17 cellular contexts compared by ENCODE assay signal in genomic region chr1:24483441-24483840, GRCh38. TPM values are rescaled to one million over a fixed set of nuclear protein-coding genes. Genes with fewer than 3 reads are reported as not detected.
DNase-seq lines count a peak whose midpoint lies in the region; ATAC-seq and TF ChIP-seq lines count a peak whose summit lies in the region.
"Had no signal": no experiment of that assay in that cellular context is flagged by ENCODE, and none has a peak within 500 bp of the region (broad histone marks: within the 10 kb centered on the region; RNA-seq: fewer than 3 reads in every experiment).

No MANE protein-coding gene starts in this region.

- peak overlapping the region; percentile 97 for H3K27ac Mint-ChIP-seq in activated CD4-positive, alpha-beta memory T cell treated with anti-CD3 and anti-CD28 coated beads for 36 hours
- H3K27ac Mint-ChIP-seq in activated naive CD8-positive, alpha-beta T cell = peak overlapping the region; percentile 97
- H3K27ac Mint-ChIP-seq in stimulated activated naive CD8-positive, alpha-beta T cell treated with anti-CD3 and anti-CD28 coated beads, Interleukin-15, Interleukin-2, amounts not matched to agents 100 ng/mL and 50 ng/mL, for 24 hours = peak overlapping the region; percentile 92

- POLR2A ChIA-PET in activated CD4-positive, alpha-beta memory T cell treated with anti-CD3 and anti-CD28 coated beads for 36 hours (lab: Charles Lee) = interaction anchor here (0.7 to 2.8 kb wide), 3 partner anchors 11 to 161 kb away, joined by 3 to 28 read pairs (median 3); partner anchors contain the start of gene RCAN3

- H3K4me3 Mint-ChIP-seq in activated CD4-positive, alpha-beta memory T cell treated with anti-CD3 and anti-CD28 coated beads for 36 hours = peak overlapping the region; percentile 3
- H3K4me3 Mint-ChIP-seq in activated naive CD8-positive, alpha-beta T cell = peak overlapping the region; percentile 63
- peak overlapping the region; percentile 61 for H3K4me3 Mint-ChIP-seq in stimulated activated naive CD8-positive, alpha-beta T cell treated with anti-CD3 and anti-CD28 coated beads, Interleukin-15, Interleukin-2, amounts not matched to agents 100 ng/mL and 50 ng/mL, for 24 hours

- H3K4me1 Mint-ChIP-seq in activated CD4-positive, alpha-beta memory T cell treated with anti-CD3 and anti-CD28 coated beads for 36 hours (ENCODE audit: low read depth) = peaks cover 80% of the 10 kb centered on the region
- peaks cover 79% of the 10 kb centered on the region for H3K4me1 Mint-ChIP-seq in activated naive CD8-positive, alpha-beta T cell (ENCODE audit: low read depth)
- peaks cover 70% of the 10 kb centered on the region for H3K4me1 Mint-ChIP-seq in stimulated activated naive CD8-positive, alpha-beta T cell treated with anti-CD3 and anti-CD28 coated beads, Interleukin-15, Interleukin-2, amounts not matched to agents 100 ng/mL and 50 ng/mL, for 24 hours (ENCODE audit: low read depth)

- peak; percentile 54 for DNase-seq in stimulated activated CD4-positive, alpha-beta T cell treated with anti-CD3 and anti-CD28 coated beads, Interleukin-1b, Interleukin-23, amount 100 ng/mL, for 48 hours
- DNase-seq in stimulated activated CD4-positive, alpha-beta T cell treated with anti-CD3 and anti-CD28 coated beads, Interleukin-12 subunit alpha, Interleukin-12 subunit beta, amount 100 ng/mL, for 4 hours = no peak
- peak; percentile 66 for DNase-seq in activated CD4-positive, alpha-beta memory T cell treated with anti-CD3 and anti-CD28 coated beads for 36 hours
- no peak for DNase-seq in omental fat pad (ENCODE audit: low spot score)
- DNase-seq in DMS153 treated with DMSO at 0.1 percent for 48 hours (lab: John Stamatoyannopoulos, UW; ENCODE audit: unreplicated experiment) = no peak
- DNase-seq: heart right ventricle, left ventricle myocardium superior, MG63, mucosa of descending colon, NCI-H146, NCI-H774, spleen, T-helper 9 cell, trophoblast cell had no signal

- ATAC-seq in omental fat pad (ENCODE audit: low FRiP score) = no peak
- ATAC-seq in HG02970 (IDR thresholded peaks at IDR 0.05; ENCODE audit: low FRiP score, unreplicated experiment) = no peak
- ATAC-seq: heart right ventricle, left ventricle myocardium superior, mucosa of descending colon had no signal

- intact Hi-C loops in activated CD4-positive, alpha-beta memory T cell treated with anti-CD3 and anti-CD28 coated beads for 36 hours (cut with micrococcal nuclease) = loop anchor here (2.0 to 10.0 kb wide), 5 partner anchors 51 to 441 kb away; partner anchors contain the start of gene SRRM1

- CTCF ChIA-PET in activated CD4-positive, alpha-beta memory T cell treated with anti-CD3 and anti-CD28 coated beads for 36 hours (lab: Charles Lee) = interaction anchor here (0.6 to 2.5 kb wide), 6 partner anchors 18 to 104 kb away, joined by 3 to 9 read pairs (median 4); partner anchors contain the start of gene NIPAL3

- H3K27me3 Mint-ChIP-seq in activated CD4-positive, alpha-beta memory T cell treated with anti-CD3 and anti-CD28 coated beads for 36 hours = no peaks in the 10 kb centered on the region
- H3K27me3 Mint-ChIP-seq in activated naive CD8-positive, alpha-beta T cell = no peaks in the 10 kb centered on the region
- H3K27me3 Mint-ChIP-seq in stimulated activated naive CD8-positive, alpha-beta T cell treated with anti-CD3 and anti-CD28 coated beads, Interleukin-15, Interleukin-2, amounts not matched to agents 100 ng/mL and 50 ng/mL, for 24 hours = no peaks in the 10 kb centered on the region

- H3K36me3 Mint-ChIP-seq in activated CD4-positive, alpha-beta memory T cell treated with anti-CD3 and anti-CD28 coated beads for 36 hours = peaks cover 7% of the 10 kb centered on the region
- peaks cover 4% of the 10 kb centered on the region for H3K36me3 Mint-ChIP-seq in activated naive CD8-positive, alpha-beta T cell
- H3K36me3 Mint-ChIP-seq in stimulated activated naive CD8-positive, alpha-beta T cell treated with anti-CD3 and anti-CD28 coated beads, Interleukin-15, Interleukin-2, amounts not matched to agents 100 ng/mL and 50 ng/mL, for 24 hours (ENCODE audit: low read depth) = peaks cover 6% of the 10 kb centered on the region

- no peak for TF ChIP-seq CTCF in omental fat pad (IDR thresholded peaks at IDR 0.05)

- no peaks in the 10 kb centered on the region for H3K9me3 Mint-ChIP-seq in activated CD4-positive, alpha-beta memory T cell treated with anti-CD3 and anti-CD28 coated beads for 36 hours
- peaks cover 3% of the 10 kb centered on the region for H3K9me3 Mint-ChIP-seq in activated naive CD8-positive, alpha-beta T cell (ENCODE audit: low read depth)
- H3K9me3 Mint-ChIP-seq in stimulated activated naive CD8-positive, alpha-beta T cell treated with anti-CD3 and anti-CD28 coated beads, Interleukin-15, Interleukin-2, amounts not matched to agents 100 ng/mL and 50 ng/mL, for 24 hours = no peaks in the 10 kb centered on the region

RNA-seq across cellular contexts. Expression of gene RCAN3, which starts 19.2 kb away (rescaled TPM):
- total RNA-seq in activated CD4-positive, alpha-beta memory T cell treated with anti-CD3 and anti-CD28 coated beads for 36 hours = 10 to 100 TPM; 71.3 to 78.8 TPM
- 10 to 100 TPM in 1 of 4 donors, 1 to 10 TPM in 3; 2.9 to 10.1 (median 4.1) TPM for total RNA-seq in omental fat pad

Comparison
In these comparisons a context has a peak if more than half of its experiments do, and no peak if none do; other contexts are left out.
1. DNase-seq: peak in stimulated activated CD4-positive, alpha-beta T cell treated with anti-CD3 and anti-CD28 coated beads, Interleukin-1b, Interleukin-23, amount 100 ng/mL, for 48 hours (single experiment) and activated CD4-positive, alpha-beta memory T cell treated with anti-CD3 and anti-CD28 coated beads for 36 hours (single experiment); none in stimulated activated CD4-positive, alpha-beta T cell treated with anti-CD3 and anti-CD28 coated beads, Interleukin-12 subunit alpha, Interleukin-12 subunit beta, amount 100 ng/mL, for 4 hours (single experiment), omental fat pad (single experiment) and DMS153 treated with DMSO at 0.1 percent for 48 hours (single experiment).
2. H3K4me3 Mint-ChIP-seq: peak in every context shown above with its lines; median percentile 63 in activated naive CD8-positive, alpha-beta T cell; 61 in stimulated activated naive CD8-positive, alpha-beta T cell treated with anti-CD3 and anti-CD28 coated beads, Interleukin-15, Interleukin-2, amounts not matched to agents 100 ng/mL and 50 ng/mL, for 24 hours; 3 in activated CD4-positive, alpha-beta memory T cell treated with anti-CD3 and anti-CD28 coated beads for 36 hours.
3. RNA of gene RCAN3, which starts 19.2 kb away (total RNA-seq): 71.3 to 78.8 TPM in activated CD4-positive, alpha-beta memory T cell treated with anti-CD3 and anti-CD28 coated beads for 36 hours; 2.9 to 10.1 TPM in omental fat pad; every median in the first group is over 4 times any median in the second.
4. Peak in every context shown above with its lines, with median percentiles within 50 percentile points of each other: H3K27ac Mint-ChIP-seq.